Comparison of ENCODE assay signal across 22 cellular contexts in the genomic region with DNA sequence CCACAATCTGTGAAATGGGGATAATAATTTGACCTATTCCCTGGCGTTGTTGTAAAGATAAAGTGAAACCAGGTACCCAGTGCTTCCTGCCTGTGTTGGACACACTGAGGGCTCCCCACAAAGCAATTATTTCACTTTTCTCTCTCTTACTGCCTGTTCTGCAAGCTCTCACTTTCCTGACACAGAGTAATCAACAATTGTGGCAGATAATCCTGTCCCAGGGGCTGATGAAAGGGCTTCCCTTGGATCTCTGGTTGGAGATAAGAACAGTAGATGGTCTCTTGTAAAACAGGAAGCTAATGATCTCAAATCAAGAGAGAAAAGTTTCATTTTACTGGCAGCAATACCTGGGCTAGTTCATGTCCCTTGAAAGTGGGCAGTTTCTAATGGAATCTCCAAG.
DNase-seq lines count a peak whose midpoint lies in the region; ATAC-seq, FAIRE-seq and TF ChIP-seq lines count a peak whose summit lies in the region.
"Had no signal": no experiment of that assay in that cellular context is flagged by ENCODE, and none has a peak within 500 bp of the region (broad histone marks: within the 10 kb centered on the region; RNA-seq: fewer than 3 reads in every experiment).

No MANE protein-coding gene starts in this region.

- no peak overlapping the region for H3K4me3 Mint-ChIP-seq in neural progenitor cell
- H3K4me3 Mint-ChIP-seq: CD4-positive, alpha-beta memory T cell had no signal

- H4K5ac ChIP-seq in mesendoderm (ENCODE audit: low read length), result no peak overlapping the region

- H3K23ac ChIP-seq in mesendoderm (ENCODE audit: low read length), result no peak overlapping the region

- BruUV-seq in HepG2 (replicated peaks; lab: Mats Ljungman, UMichigan), result no TSS peak

- H3K4me1 ChIP-seq in OCI-LY3 (ENCODE audit: low read length) (no peaks in the 10 kb centered on the region), mesendoderm (ENCODE audit: control insufficient read depth, low read depth, low read length) (peaks cover 4% of the 10 kb centered on the region), neural progenitor cell (peaks cover 16% of the 10 kb centered on the region), HepG2 (ENCODE audit: insufficient read depth, low read length) (no peaks in the 10 kb centered on the region)

- H2BK120ac ChIP-seq in mesendoderm (ENCODE audit: low read depth, low read length), result no peak overlapping the region

- peak; percentile 60 for DNase-seq in ELF-1 (ENCODE audit: low read depth, low spot score)
- peak; percentile 93 for DNase-seq in mesendoderm
- peak; percentile 16 for DNase-seq in neural progenitor cell (ENCODE audit: low spot score)
- no peak for DNase-seq in activated T-cell treated with anti-CD3 and anti-CD28 coated beads, Interleukin-2, amount 50 U/mL, for 1 hour
- no peak for DNase-seq in HepG2 (ENCODE audit: low spot score)
- no peak for DNase-seq in GM13976 (ENCODE audit: low spot score)
- DNase-seq: 8988T; ACHN; C1 segment of cervical spinal cord; Calu3; CD4-positive, alpha-beta memory T cell; COR-L47; DMS53; DMS79 treated with DMSO at 0.1 percent for 48 hours; H7; HCEC 1CT had no signal

- no peak overlapping the region for H2AK5ac ChIP-seq in mesendoderm (ENCODE audit: low read length)

- no peak overlapping the region for H2BK15ac ChIP-seq in mesendoderm (replicated peaks; ENCODE audit: low read depth)

- H3K27me3 Mint-ChIP-seq in neural progenitor cell (ENCODE audit: insufficient read depth, low read depth), result peaks cover 3% of the 10 kb centered on the region
- H3K27me3 Mint-ChIP-seq: CD4-positive, alpha-beta memory T cell had no signal

- in situ Hi-C loops in HepG2 (cut with HindIII; ENCODE audit: extremely low pct_ligation_motif_present, low pct_unique_long_range_greater_than_20kb) (no loop called here), GM13976 (cut with MboI; ENCODE audit: low sequenced_read_pairs, unreplicated experiment) (no loop called here)

- TF ChIP-seq CTCF in OCI-LY3 (IDR thresholded peaks at IDR 0.05; ENCODE audit: low read depth, low read length) (no peak), neural progenitor cell (IDR thresholded peaks at IDR 0.05) (no peak), HepG2 (CRISPR knock-in tag; IDR thresholded peaks at IDR 0.05) (no peak), GM13976 (IDR thresholded peaks at IDR 0.05; ENCODE audit: borderline replicate concordance, control extremely low read depth, extremely low read depth, insufficient read depth, missing control alignments) (no peak)

- WGBS in mesendoderm (ENCODE audit: extremely low coverage, insufficient coverage, low lambda C conversion rate), result no CpG with 5 or more reads among the region's 1 CpG
- 2% methylated on average over 1 of the region's 1 CpG for WGBS in HepG2 (ENCODE audit: low lambda C conversion rate)

- H3K4ac ChIP-seq in mesendoderm (ENCODE audit: low read depth, low read length), result no peak overlapping the region

- H3F3A ChIP-seq in neural progenitor cell (ENCODE audit: low read depth), result no peaks in the 10 kb centered on the region

- H3K4me1 Mint-ChIP-seq in neural progenitor cell, result peaks cover 2% of the 10 kb centered on the region
- H3K4me1 Mint-ChIP-seq: CD4-positive, alpha-beta memory T cell had no signal

- H2AFZ ChIP-seq in OCI-LY3 (ENCODE audit: low read depth, low read length) (no peak overlapping the region; the same call in 1 of the 2 replicates), neural progenitor cell (replicated peaks) (peak overlapping the region; percentile 36), HepG2 (ENCODE audit: low read length) (no peak overlapping the region)

- CTCF ChIA-PET in HepG2 (lab: Yijun Ruan, JAX; ENCODE audit: low intra/inter-chr PET ratio, low total read pairs), result no interaction called here

- POLR2A ChIA-PET in HepG2 (lab: Yijun Ruan, JAX), result no interaction called here

- H3K36me3 Mint-ChIP-seq in neural progenitor cell, result no peaks in the 10 kb centered on the region
- H3K36me3 Mint-ChIP-seq: CD4-positive, alpha-beta memory T cell had no signal

- H3K56ac ChIP-seq in mesendoderm (ENCODE audit: low read length), result no peak overlapping the region

- H3K9ac ChIP-seq in OCI-LY3 (ENCODE audit: low read length) (no peak overlapping the region), mesendoderm (ENCODE audit: low read length) (no peak overlapping the region), neural progenitor cell (no peak overlapping the region), HepG2 (ENCODE audit: insufficient read depth, low read depth, low read length) (no peak overlapping the region)

- H3K27ac ChIP-seq in OCI-LY3 (ENCODE audit: low read length), result no peak overlapping the region
- no peak overlapping the region for H3K27ac ChIP-seq in mesendoderm (ENCODE audit: low read depth, low read length)
- no peak overlapping the region for H3K27ac ChIP-seq in neural progenitor cell
- no peak overlapping the region for H3K27ac ChIP-seq in HepG2 (ENCODE audit: extremely low read length, insufficient read depth, low read length)
- H3K27ac ChIP-seq: A549 had no signal

- ATAC-seq in HepG2, result no peak
- ATAC-seq: A549 had no signal

- H4K20me1 ChIP-seq in OCI-LY3 (ENCODE audit: insufficient read depth, low read length) (no peaks in the 10 kb centered on the region), neural progenitor cell (ENCODE audit: low read depth) (no peaks in the 10 kb centered on the region), HepG2 (ENCODE audit: insufficient read depth, low read length) (no peaks in the 10 kb centered on the region)

- H3K36me3 ChIP-seq in OCI-LY3 (replicated peaks; ENCODE audit: low read depth, low read length) (no peaks in the 10 kb centered on the region), mesendoderm (ENCODE audit: control insufficient read depth, insufficient read depth, low read length) (no peaks in the 10 kb centered on the region), neural progenitor cell (no peaks in the 10 kb centered on the region), HepG2 (replicated peaks in 1 of 2; ENCODE audit: control insufficient read depth in 1 of 2, insufficient read depth in 2 of 2, low read length in 2 of 2) (no peaks in the 10 kb centered on the region)

- no peak overlapping the region for H4K8ac ChIP-seq in mesendoderm (ENCODE audit: low read depth, low read length)

- H3K79me1 ChIP-seq in mesendoderm (ENCODE audit: low read length), result no peaks in the 10 kb centered on the region

- H3K27ac Mint-ChIP-seq in neural progenitor cell, result no peak overlapping the region
- H3K27ac Mint-ChIP-seq: CD4-positive, alpha-beta memory T cell had no signal

- peaks cover 2% of the 10 kb centered on the region for H3K9me3 Mint-ChIP-seq in neural progenitor cell

- H3K9me3 ChIP-seq in OCI-LY3 (ENCODE audit: insufficient read depth, low read length) (no peaks in the 10 kb centered on the region), neural progenitor cell (ENCODE audit: low read depth) (no peaks in the 10 kb centered on the region), HepG2 (ENCODE audit: low read length) (peaks cover 14% of the 10 kb centered on the region)
- H3K9me3 ChIP-seq: A549 had no signal

- H3K4me3 ChIP-seq in OCI-LY3 (ENCODE audit: low read length) (no peak overlapping the region), mesendoderm (ENCODE audit: low read length) (no peak overlapping the region), neural progenitor cell (no peak overlapping the region), HepG2 (replicated peaks in 1 of 3; ENCODE audit: insufficient read depth in 1 of 3, low read depth in 2 of 3, low read length in 3 of 3) (no peak overlapping the region)
- H3K4me3 ChIP-seq: A549 had no signal

- H3K79me2 ChIP-seq in OCI-LY3 (ENCODE audit: low read length) (no peaks in the 10 kb centered on the region), mesendoderm (ENCODE audit: control insufficient read depth, insufficient read depth, low read length) (no peaks in the 10 kb centered on the region), neural progenitor cell (ENCODE audit: low read depth) (no peaks in the 10 kb centered on the region), HepG2 (ENCODE audit: insufficient read depth, low read length) (no peaks in the 10 kb centered on the region)

- TF ChIP-seq EP300 in HepG2 (IDR thresholded peaks at IDR 0.05; ENCODE audit: low read depth in 2 of 2, low read length in 2 of 2) (no peak), HepG2 (CRISPR knock-in tag; IDR thresholded peaks at IDR 0.05; ENCODE audit: borderline replicate concordance) (no peak)

- TF ChIP-seq POLR2A in HepG2 (IDR thresholded peaks at IDR 0.05; ENCODE audit: insufficient read depth in 1 of 2, low read depth in 2 of 2, low read length in 2 of 2), result no peak

- no peak for TF ChIP-seq RAD21 in HepG2 (CRISPR knock-in tag; IDR thresholded peaks at IDR 0.05)

- intact Hi-C loops in HepG2 (cut with micrococcal nuclease; ENCODE audit: unreplicated experiment), result no loop called here

- H3K27me3 ChIP-seq in OCI-LY3 (ENCODE audit: low read depth, low read length), result no peaks in the 10 kb centered on the region
- H3K27me3 ChIP-seq in mesendoderm (ENCODE audit: insufficient read depth, low read length, poor library complexity), result no peaks in the 10 kb centered on the region
- no peaks in the 10 kb centered on the region for H3K27me3 ChIP-seq in neural progenitor cell
- no peaks in the 10 kb centered on the region for H3K27me3 ChIP-seq in HepG2 (ENCODE audit: control insufficient read depth in 1 of 2, insufficient read depth in 2 of 2, low read length in 2 of 2)

- no peak for FAIRE-seq in HepG2 (lab: Jason Lieb, UNC)
- FAIRE-seq: A549, G401.6, GM12892, GM19239, H1 had no signal

- no peak overlapping the region for H3K18ac ChIP-seq in mesendoderm (ENCODE audit: low read length)

- H3K4me2 ChIP-seq in OCI-LY3 (ENCODE audit: low read length) (peak overlapping the region; percentile 6; the same call in 1 of the 2 replicates), mesendoderm (ENCODE audit: low read length) (no peak overlapping the region), neural progenitor cell (peak overlapping the region; percentile 19), HepG2 (ENCODE audit: low read depth, low read length) (no peak overlapping the region)
- H3K4me2 ChIP-seq: A549 had no signal

- H2BK5ac ChIP-seq in mesendoderm (ENCODE audit: low read length), result no peak overlapping the region

TF ChIP-seq in HepG2, 621 proteins besides CTCF, POLR2A, EP300 and RAD21:
- TF ChIP-seq, protein P1, sequence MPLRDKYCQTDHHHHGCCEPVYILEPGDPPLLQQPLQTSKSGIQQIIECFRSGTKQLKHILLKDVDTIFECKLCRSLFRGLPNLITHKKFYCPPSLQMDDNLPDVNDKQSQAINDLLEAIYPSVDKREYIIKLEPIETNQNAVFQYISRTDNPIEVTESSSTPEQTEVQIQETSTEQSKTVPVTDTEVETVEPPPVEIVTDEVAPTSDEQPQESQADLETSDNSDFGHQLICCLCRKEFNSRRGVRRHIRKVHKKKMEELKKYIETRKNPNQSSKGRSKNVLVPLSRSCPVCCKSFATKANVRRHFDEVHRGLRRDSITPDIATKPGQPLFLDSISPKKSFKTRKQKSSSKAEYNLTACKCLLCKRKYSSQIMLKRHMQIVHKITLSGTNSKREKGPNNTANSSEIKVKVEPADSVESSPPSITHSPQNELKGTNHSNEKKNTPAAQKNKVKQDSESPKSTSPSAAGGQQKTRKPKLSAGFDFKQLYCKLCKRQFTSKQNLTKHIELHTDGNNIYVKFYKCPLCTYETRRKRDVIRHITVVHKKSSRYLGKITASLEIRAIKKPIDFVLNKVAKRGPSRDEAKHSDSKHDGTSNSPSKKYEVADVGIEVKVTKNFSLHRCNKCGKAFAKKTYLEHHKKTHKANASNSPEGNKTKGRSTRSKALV (CRISPR knock-in tag; IDR thresholded peaks at IDR 0.05), result no peak
- TF ChIP-seq ZFAT (CRISPR knock-in tag; conservative IDR thresholded peaks at IDR 0.05), result no peak

Comparison
In these comparisons a context has a peak if more than half of its experiments do, and no peak if none do; other contexts are left out.
1. DNase-seq: peak in ELF-1 (single experiment), mesendoderm (single experiment) and neural progenitor cell (single experiment); none in activated T-cell treated with anti-CD3 and anti-CD28 coated beads, Interleukin-2, amount 50 U/mL, for 1 hour (single experiment), HepG2 (single experiment) and GM13976 (single experiment).
2. H3K4me2 ChIP-seq: peak in OCI-LY3 (single experiment) and neural progenitor cell (single experiment); none in mesendoderm (single experiment) and HepG2 (single experiment).